ENCODE assay signal across 1 cellular context in genomic region chr14:23631702-23632460, GRCh38.
TF ChIP-seq lines count a peak whose summit lies in the region.

No MANE protein-coding gene starts in this region.

TF ChIP-seq in HepG2, 621 proteins besides CTCF, POLR2A, EP300 and RAD21 (continued from another document and continues in another):
- TF ChIP-seq PRDM10 (CRISPR knock-in tag; IDR thresholded peaks at IDR 0.05; ENCODE audit: low read depth) (no peak), ZBTB49 (CRISPR knock-in tag; IDR thresholded peaks at IDR 0.05; ENCODE audit: borderline replicate concordance) (peak; percentile 16; the same call in 1 of the 2 replicates), GFI1 (CRISPR knock-in tag; IDR thresholded peaks at IDR 0.05; ENCODE audit: borderline replicate concordance) (no peak), ZNF547 (CRISPR knock-in tag; IDR thresholded peaks at IDR 0.05) (peak; percentile 89), TBP (CRISPR knock-in tag; IDR thresholded peaks at IDR 0.05) (no peak), ZNF891 (CRISPR knock-in tag; IDR thresholded peaks at IDR 0.05) (no peak), ZSCAN25 (CRISPR knock-in tag; IDR thresholded peaks at IDR 0.05) (peak; percentile 77; the same call in 1 of the 2 replicates), THYN1 (CRISPR knock-in tag; IDR thresholded peaks at IDR 0.05; ENCODE audit: borderline replicate concordance, low read depth) (no peak), TBX3 (IDR thresholded peaks at IDR 0.05; ENCODE audit: borderline replicate concordance) (no peak), ZNF775 (CRISPR knock-in tag; IDR thresholded peaks at IDR 0.05; ENCODE audit: borderline replicate concordance) (no peak; the same call in 1 of the 2 replicates), ZNF678 (CRISPR knock-in tag; IDR thresholded peaks at IDR 0.05) (0 out of 2 replicates have a peak, but pooled peaks have one; percentile 84), ZNF646 (CRISPR knock-in tag; IDR thresholded peaks at IDR 0.05) (no peak), WIZ (CRISPR knock-in tag; IDR thresholded peaks at IDR 0.05) (peak; percentile 61; the same call in 1 of the 2 replicates), DNMT1 (CRISPR knock-in tag; IDR thresholded peaks at IDR 0.05) (peak; percentile 99), GLMP (CRISPR knock-in tag; IDR thresholded peaks at IDR 0.05; ENCODE audit: borderline replicate concordance) (no peak), ZNF350 (CRISPR knock-in tag; IDR thresholded peaks at IDR 0.05; ENCODE audit: borderline replicate concordance, low read depth) (peak; percentile 95), ZSCAN5A (CRISPR knock-in tag; IDR thresholded peaks at IDR 0.05; ENCODE audit: borderline replicate concordance) (peak; percentile 64), ZNF776 (CRISPR knock-in tag; IDR thresholded peaks at IDR 0.05) (no peak), SMARCE1 (IDR thresholded peaks at IDR 0.05; ENCODE audit: borderline replicate concordance) (no peak), E2F1 (CRISPR knock-in tag; IDR thresholded peaks at IDR 0.05) (no peak), ZNF30 (CRISPR knock-in tag; IDR thresholded peaks at IDR 0.05) (no peak), TP53 (CRISPR knock-in tag; conservative IDR thresholded peaks at IDR 0.05) (no peak), ZKSCAN5 (CRISPR knock-in tag; IDR thresholded peaks at IDR 0.05) (peak; percentile 57; the same call in 1 of the 2 replicates), TRIM22 (IDR thresholded peaks at IDR 0.05) (no peak), PHF5A (CRISPR knock-in tag; IDR thresholded peaks at IDR 0.05; ENCODE audit: low read depth, unreplicated experiment) (peak; percentile 75), MEIS2 (CRISPR knock-in tag; IDR thresholded peaks at IDR 0.05) (no peak), KDM2A (CRISPR knock-in tag; IDR thresholded peaks at IDR 0.05; ENCODE audit: borderline replicate concordance, low read depth) (peak; percentile 83; the same call in 1 of the 2 replicates), LRRFIP1 (CRISPR knock-in tag; conservative IDR thresholded peaks at IDR 0.05) (no peak), ZNF792 (CRISPR knock-in tag; IDR thresholded peaks at IDR 0.05) (peak; percentile 95), KDM6A (CRISPR knock-in tag; IDR thresholded peaks at IDR 0.05; ENCODE audit: low read depth) (peak; percentile 31; the same call in 1 of the 2 replicates), SKI (IDR thresholded peaks at IDR 0.05; ENCODE audit: partially characterized antibody) (peak; percentile 89), ZNF230 (CRISPR knock-in tag; IDR thresholded peaks at IDR 0.05) (no peak; the same call in 1 of the 2 replicates), MED1 (CRISPR knock-in tag; IDR thresholded peaks at IDR 0.05) (no peak), SATB2 (CRISPR knock-in tag; IDR thresholded peaks at IDR 0.05) (no peak), MYNN (CRISPR knock-in tag; IDR thresholded peaks at IDR 0.05; ENCODE audit: low read depth) (no peak; the same call in none of the 2 replicates), GATAD1 (CRISPR knock-in tag; IDR thresholded peaks at IDR 0.05) (peak; percentile 73), ZNF335 (CRISPR knock-in tag; IDR thresholded peaks at IDR 0.05) (0 out of 2 replicates have a peak, but pooled peaks have one; percentile 32), ZBTB34 (CRISPR knock-in tag; IDR thresholded peaks at IDR 0.05) (peak; percentile 19; the same call in 1 of the 2 replicates), HIVEP1 (CRISPR knock-in tag; IDR thresholded peaks at IDR 0.05) (no peak)
